In genomic region chr19:13441810-13442512, GRCh38 we compare ENCODE assay signal across 8 cellular contexts.
A peak's percentile ranks its signal among the peaks of the same experiment; 100 is the strongest.
DNase-seq lines count a peak whose midpoint lies in the region; ATAC-seq lines count a peak whose summit lies in the region.

No MANE protein-coding gene starts in this region.

- DNase-seq in EL = peak; percentile 35
- DNase-seq in NAMALWA (ENCODE audit: low spot score) = peak; percentile 40
- DNase-seq in activated T-cell treated with anti-CD3 and anti-CD28 coated beads, Interleukin-2, amount 50 U/mL, for 4 hours = peak; percentile 23
- peak; percentile 21 for DNase-seq in hepatic stellate cell (ENCODE audit: low spot score)
- DNase-seq in stromal cell of bone marrow (ENCODE audit: low read depth) = peak; percentile 21
- no peak for DNase-seq in T1000 (lab: John Stamatoyannopoulos, UW)

- ATAC-seq in activated T-cell treated with anti-CD3 and anti-CD28 coated beads, Interleukin-2, amount 50 U/mL, for 4 hours = no peak
- ATAC-seq in esophagus mucosa (no peak), HG03457 (IDR thresholded peaks at IDR 0.05; ENCODE audit: unreplicated experiment) (no peak)

- H3K4me3 Mint-ChIP-seq in activated T-cell treated with anti-CD3 and anti-CD28 coated beads, Interleukin-2, amount 50 U/mL, for 4 hours = no peak overlapping the region

- peaks cover 29% of the 10 kb centered on the region for H3K27me3 Mint-ChIP-seq in activated T-cell treated with anti-CD3 and anti-CD28 coated beads, Interleukin-2, amount 50 U/mL, for 4 hours (ENCODE audit: low read depth)

- H3K9me3 Mint-ChIP-seq in activated T-cell treated with anti-CD3 and anti-CD28 coated beads, Interleukin-2, amount 50 U/mL, for 4 hours = peaks cover 4% of the 10 kb centered on the region

- no peaks in the 10 kb centered on the region for H3K4me1 Mint-ChIP-seq in activated T-cell treated with anti-CD3 and anti-CD28 coated beads, Interleukin-2, amount 50 U/mL, for 4 hours (ENCODE audit: low read depth)

- H3K36me3 Mint-ChIP-seq in activated T-cell treated with anti-CD3 and anti-CD28 coated beads, Interleukin-2, amount 50 U/mL, for 4 hours (ENCODE audit: insufficient read depth) = no peaks in the 10 kb centered on the region
